ENCODE assay signal across 19 cellular contexts in the genomic region with DNA sequence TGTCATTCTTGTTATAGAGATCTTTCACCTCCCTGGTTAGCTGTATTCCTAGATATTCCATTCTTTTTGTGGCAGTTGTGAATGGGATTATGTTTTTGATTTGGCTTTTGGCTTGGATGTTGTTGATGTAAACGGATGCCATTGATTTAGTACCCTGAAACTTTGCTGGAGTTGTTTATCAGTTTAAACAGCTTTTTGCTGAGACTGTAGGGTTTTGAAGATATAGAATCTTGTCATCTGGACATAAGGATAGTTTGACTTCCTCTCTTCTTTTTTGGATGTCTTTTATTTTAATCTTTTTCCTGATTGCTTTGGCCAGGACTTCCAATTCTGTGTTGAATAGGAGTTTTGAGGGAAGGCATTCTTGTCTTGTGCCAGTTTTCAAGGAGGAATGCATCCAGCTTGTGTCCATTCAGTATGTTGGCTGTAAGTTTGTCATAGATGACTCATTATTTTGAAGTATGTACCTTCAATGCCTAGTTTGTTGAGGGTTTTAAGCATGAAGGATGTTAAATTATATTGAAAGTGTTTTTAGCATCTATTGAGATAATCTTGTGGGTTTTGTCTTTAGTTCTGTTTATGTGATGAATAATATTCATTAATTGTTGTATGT. TPM values are rescaled to one million over a fixed set of nuclear protein-coding genes. Genes with fewer than 3 reads are reported as not detected.
DNase-seq lines count a peak whose midpoint lies in the region; ATAC-seq and TF ChIP-seq lines count a peak whose summit lies in the region.
"Had no signal": no experiment of that assay in that cellular context is flagged by ENCODE, and none has a peak within 500 bp of the region (broad histone marks: within the 10 kb centered on the region; RNA-seq: fewer than 3 reads in every experiment).

No MANE protein-coding gene starts in this region.

- DNase-seq in ELR (ENCODE audit: low read depth) (peak; percentile 55), OCI-M1 (lab: John Stamatoyannopoulos, UW) (peak; percentile 45), chondrocyte (ENCODE audit: low spot score) (no peak), glomerular visceral epithelial cell (ENCODE audit: extremely low spot score) (peak; percentile 4), hypothalamus (lab: John Stamatoyannopoulos, UW) (no peak), NCI-H1417 treated with DMSO at 0.1 percent for 48 hours (lab: John Stamatoyannopoulos, UW) (no peak), D341Med (ENCODE audit: low spot score) (no peak)
- DNase-seq: activated CD4-positive, alpha-beta T cell treated with anti-CD3 and anti-CD28 coated beads, Interleukin-2, amount 50 U/mL, for 1 hour; activated T-cell treated with anti-CD3 and anti-CD28 coated beads, Interleukin-2, amount 50 U/mL, for 48 hours; DMS 273 treated with DMSO at 0.1 percent for 48 hours; NCI-H345; right lobe of liver; Right ventricle myocardium superior; stimulated activated CD4-positive, alpha-beta T cell treated with anti-CD3 and anti-CD28 coated beads, Interleukin-4, amount 100 ng/mL, for 24 hours had no signal

- no peaks in the 10 kb centered on the region for H3K27me3 Mint-ChIP-seq in chondrocyte (ENCODE audit: low read depth)
- H3K27me3 Mint-ChIP-seq: memory B cell had no signal

- H3K4me3 Mint-ChIP-seq in chondrocyte (ENCODE audit: unreplicated experiment): no peak overlapping the region
- H3K4me3 Mint-ChIP-seq: memory B cell; neural progenitor cell; T-helper 2 cell treated with Interferon-gamma antibody and Interleukin-4, amounts not matched to agents 5 μg/mL and 100 μg/mL, for 36 hours had no signal

- peaks cover 12% of the 10 kb centered on the region for H3K36me3 Mint-ChIP-seq in chondrocyte (ENCODE audit: low read depth)

- no peak for ATAC-seq in GM21423 (IDR thresholded peaks at IDR 0.05; ENCODE audit: unreplicated experiment)
- ATAC-seq: gastroesophageal sphincter, right lobe of liver had no signal

- no peaks in the 10 kb centered on the region for H3K9me3 Mint-ChIP-seq in chondrocyte (ENCODE audit: low read depth)
- H3K9me3 Mint-ChIP-seq: memory B cell had no signal

- H3K27ac Mint-ChIP-seq in chondrocyte (ENCODE audit: unreplicated experiment): peak overlapping the region; percentile 82
- H3K27ac Mint-ChIP-seq: memory B cell; neural progenitor cell; T-helper 2 cell treated with Interferon-gamma antibody and Interleukin-4, amounts not matched to agents 5 μg/mL and 100 μg/mL, for 36 hours had no signal

- H3K4me1 Mint-ChIP-seq in chondrocyte (ENCODE audit: low read depth): peaks cover 10% of the 10 kb centered on the region
- H3K4me1 Mint-ChIP-seq: neural progenitor cell had no signal

- TF ChIP-seq CTCF in chondrocyte (IDR thresholded peaks at IDR 0.05): no peak

RNA-seq across cellular contexts. Expression of a gene that starts 16.8 kb away (rescaled TPM):
- total RNA-seq in chondrocyte: 7.9 to 12.3 TPM (median 8.6 TPM) in 3 replicates

Comparison
In these comparisons a context has a peak if more than half of its experiments do, and no peak if none do; other contexts are left out.
1. DNase-seq: peak in ELR (single experiment), OCI-M1 (single experiment) and glomerular visceral epithelial cell (single experiment); none in chondrocyte (single experiment), hypothalamus (0 of 51), NCI-H1417 treated with DMSO at 0.1 percent for 48 hours (single experiment) and D341Med (single experiment).